ENCODE assay signal across 8 cellular contexts in genomic region chr12:102811125-102811737, GRCh38.
DNase-seq lines count a peak whose midpoint lies in the region; ATAC-seq, FAIRE-seq and TF ChIP-seq lines count a peak whose summit lies in the region.

No MANE protein-coding gene starts in this region.

- H3K79me2 ChIP-seq in H1 (ENCODE audit: control insufficient read depth in 1 of 2, insufficient read depth in 2 of 2, low read length in 2 of 2): no peaks in the 10 kb centered on the region

- peak; percentile 55 for DNase-seq in A673 (ENCODE audit: low spot score)
- peak; percentile 20 for DNase-seq in GM03348 (ENCODE audit: low spot score)
- DNase-seq in NCI-H748 (lab: John Stamatoyannopoulos, UW; ENCODE audit: unreplicated experiment): peak; percentile 77
- DNase-seq in H1 (ENCODE audit: low read depth in 1 of 2, low spot score in 2 of 2): peak in 1 of 2 experiments; percentile 66
- peak; percentile 58 for DNase-seq in testis
- DNase-seq in GOT3 (lab: John Stamatoyannopoulos, UW): no peak

- H2AFZ ChIP-seq in H1 (ENCODE audit: low read length): no peak overlapping the region

- H3K23ac ChIP-seq in H1 (ENCODE audit: insufficient read length): no peak overlapping the region

- H3K4me1 ChIP-seq in A673 (ENCODE audit: insufficient read depth, low read length, poor library complexity, severe bottlenecking): no peaks in the 10 kb centered on the region
- peaks cover 0 to 3% (median 1%) of the 10 kb centered on the region in 4 experiments; a peak in 4 of 7 replicates for H3K4me1 ChIP-seq in H1 (replicated peaks in 1 of 4; ENCODE audit: control insufficient read depth in 3 of 4, insufficient read depth in 4 of 4, low read length in 3 of 4)
- H3K4me1 ChIP-seq in testis: no peaks in the 10 kb centered on the region

- H2BK5ac ChIP-seq in H1 (ENCODE audit: low read depth, low read length): no peak overlapping the region

- H4K8ac ChIP-seq in H1 (ENCODE audit: extremely low read depth, insufficient read depth, low read length): no peak overlapping the region

- H2BK20ac ChIP-seq in H1 (ENCODE audit: low read length): no peak overlapping the region

- intact Hi-C loops in A673 (cut with micrococcal nuclease; ENCODE audit: unreplicated experiment) (loop anchor here (5.0 to 10.0 kb wide), 3 partner anchors 716 to 1036 kb away; no protein-coding TSS in a partner anchor), testis (cut with DNase I; ENCODE audit: low total_unique reads) (no loop called here)

- H4K5ac ChIP-seq in H1 (ENCODE audit: insufficient read length, low read depth, low read length): no peak overlapping the region

- no peak for FAIRE-seq in H1 (lab: Jason Lieb, UNC)

- H3K9me3 ChIP-seq in A673 (ENCODE audit: low read depth, low read length, poor library complexity, severe bottlenecking): no peaks in the 10 kb centered on the region
- H3K9me3 ChIP-seq in H1 (ENCODE audit: insufficient read depth in 2 of 2, low read depth in 1 of 2, low read length in 1 of 2): no peaks in the 10 kb centered on the region
- no peaks in the 10 kb centered on the region for H3K9me3 ChIP-seq in testis

- ATAC-seq in HG02798 (IDR thresholded peaks at IDR 0.05; ENCODE audit: poor library complexity, unreplicated experiment) (no peak), HG02981 (IDR thresholded peaks at IDR 0.05; ENCODE audit: unreplicated experiment) (no peak)

- CTCF ChIA-PET in A673 (lab: Charles Lee) (interaction anchor here (0.6 to 1.6 kb wide), 5 partner anchors 37 to 871 kb away, joined by 3 to 6 read pairs (median 4); no protein-coding TSS in a partner anchor), H1 (lab: Charles Lee; ENCODE audit: partially characterized antibody) (interaction anchor here (0.6 to 3.5 kb wide), 79 partner anchors 8 to 1024 kb away, joined by 3 to 27 read pairs (median 4); partner anchors contain the start of gene WASHC3)

- peak; percentile 87 to 89 for TF ChIP-seq RAD21 in H1 (IDR thresholded peaks at IDR 0.05 in 1 of 2, conservative IDR thresholded peaks at IDR 0.05 in 1 of 2; ENCODE audit: low read depth in 2 of 2, low read length in 2 of 2)

- H2BK15ac ChIP-seq in H1 (ENCODE audit: low read length): no peak overlapping the region

- TF ChIP-seq POLR2A in H1 (IDR thresholded peaks at IDR 0.05; ENCODE audit: control extremely low read depth in 1 of 2, low read depth in 2 of 2, low read length in 2 of 2) (no peak), testis (IDR thresholded peaks at IDR 0.05) (no peak)

- no peak overlapping the region for H2AK5ac ChIP-seq in H1 (ENCODE audit: low read depth, low read length)

- POLR2A ChIA-PET in A673 (lab: Charles Lee; ENCODE audit: low non-redundant PET) (no interaction called here), H1 (lab: Charles Lee; ENCODE audit: partially characterized antibody) (interaction anchor here (0.7 kb wide), 1 partner anchor 1176 kb away, joined by 3 read pairs; no protein-coding TSS in a partner anchor)

- no peak overlapping the region for H3K56ac ChIP-seq in H1 (replicated peaks; ENCODE audit: insufficient read length, low read depth, low read length)

- H3K79me1 ChIP-seq in H1 (ENCODE audit: low read depth, low read length): no peaks in the 10 kb centered on the region

- H3K4me2 ChIP-seq in H1 (ENCODE audit: insufficient read depth in 1 of 2, low read depth in 2 of 2, low read length in 2 of 2): no peak overlapping the region

- peaks cover 16% of the 10 kb centered on the region for H3K27me3 ChIP-seq in A673 (replicated peaks; ENCODE audit: insufficient read depth, low read depth, low read length, poor library complexity)
- H3K27me3 ChIP-seq in H1 (replicated peaks in 1 of 4; ENCODE audit: control insufficient read depth in 3 of 4, extremely low read depth in 1 of 4, insufficient read depth in 3 of 4, low read length in 3 of 4): no peaks in the 10 kb centered on the region
- H3K27me3 ChIP-seq in testis: no peaks in the 10 kb centered on the region

- no TSS peak for BruUV-seq in A673 (replicated peaks; lab: Mats Ljungman, UMichigan)

- H3K4me3 ChIP-seq in A673 (ENCODE audit: low read depth, low read length, poor library complexity, severe bottlenecking): no peak overlapping the region
- H3K4me3 ChIP-seq in H1 (ENCODE audit: extremely low read depth in 1 of 4, insufficient read depth in 2 of 4, low read depth in 3 of 4, low read length in 4 of 4): no peak overlapping the region
- H3K4me3 ChIP-seq in testis: no peak overlapping the region

- no peak overlapping the region for H3K9ac ChIP-seq in H1 (replicated peaks in 1 of 4; ENCODE audit: extremely low read depth in 1 of 4, low read depth in 3 of 4, low read length in 3 of 4)

- no peak overlapping the region for H2BK120ac ChIP-seq in H1 (replicated peaks; ENCODE audit: low read depth, low read length)

- H4K20me1 ChIP-seq in H1 (replicated peaks in 1 of 2; ENCODE audit: control insufficient read depth in 1 of 2, insufficient read depth in 2 of 2, low read length in 2 of 2): peaks cover 0 to 2% of the 10 kb centered on the region in 2 experiments

- H3K14ac ChIP-seq in H1 (ENCODE audit: insufficient read length): no peak overlapping the region

- no peak overlapping the region for H4K91ac ChIP-seq in H1 (replicated peaks; ENCODE audit: insufficient read length, low read length)

- H3K27ac ChIP-seq in A673 (ENCODE audit: low read depth, low read length, poor library complexity, severe bottlenecking): no peak overlapping the region
- no peak overlapping the region for H3K27ac ChIP-seq in H1 (ENCODE audit: low read depth, low read length)
- H3K27ac ChIP-seq in testis: no peak overlapping the region

- H3K18ac ChIP-seq in H1 (ENCODE audit: extremely low read depth, low read length): no peak overlapping the region

- no peaks in the 10 kb centered on the region for H3K36me3 ChIP-seq in A673 (ENCODE audit: insufficient read depth, low read length, poor library complexity, severe bottlenecking)
- H3K36me3 ChIP-seq in H1 (ENCODE audit: control insufficient read depth in 2 of 4, insufficient read depth in 4 of 4, low read length in 3 of 4): no peaks in the 10 kb centered on the region
- no peaks in the 10 kb centered on the region for H3K36me3 ChIP-seq in testis (ENCODE audit: low read depth, missing control alignments)

- no peak overlapping the region for H3K4ac ChIP-seq in H1 (replicated peaks; ENCODE audit: insufficient read length, low read depth, low read length)

- no peak overlapping the region for H2BK12ac ChIP-seq in H1 (ENCODE audit: low read depth, low read length)

- no peak for TF ChIP-seq EP300 in H1 (IDR thresholded peaks at IDR 0.05; ENCODE audit: borderline replicate concordance in 1 of 2, low read depth in 2 of 2, low read length in 2 of 2)

- WGBS in H1 (ENCODE audit: extremely low coverage in 1 of 2, insufficient coverage in 1 of 2, insufficient read length in 1 of 2, insufficient replicate concordance in 2 of 2, low coverage in 1 of 2, low lambda C conversion rate in 2 of 2, missing lambda C conversion rate in 1 of 2), 2 experiments: 44% methylated on average over 5 of the region's 5 CpGs; no CpG with 5 or more reads in 1 of the 2 experiments
- WGBS in testis, 2 donors: 30% methylated on average over 5 of the region's 5 CpGs

- TF ChIP-seq CTCF in A673 (conservative IDR thresholded peaks at IDR 0.05; ENCODE audit: low read depth, low read length): peak; percentile 65
- TF ChIP-seq CTCF in H1 (IDR thresholded peaks at IDR 0.05; ENCODE audit: control extremely low read depth in 1 of 3, insufficient read depth in 1 of 3, low read depth in 1 of 3, low read length in 3 of 3): peak; percentile 61 to 75 (median 61)
- peak in 2 of 3 experiments; percentile 29 to 48 for TF ChIP-seq CTCF in testis (IDR thresholded peaks at IDR 0.05)

- H3K23me2 ChIP-seq in H1 (ENCODE audit: low read depth, low read length): no peaks in the 10 kb centered on the region

TF ChIP-seq in H1, 55 proteins besides CTCF, POLR2A, EP300 and RAD21:
- TF ChIP-seq EZH2 (IDR thresholded peaks at IDR 0.05; ENCODE audit: low read depth, low read length, severe bottlenecking) (no peak), USF2 (IDR thresholded peaks at IDR 0.05; ENCODE audit: low read length) (no peak), TAF1 (IDR thresholded peaks at IDR 0.05; ENCODE audit: low read depth, low read length) (no peak), MAFK (IDR thresholded peaks at IDR 0.05; ENCODE audit: low read depth, low read length) (no peak), BACH1 (IDR thresholded peaks at IDR 0.05; ENCODE audit: low read length) (no peak), HDAC6 (IDR thresholded peaks at IDR 0.05; ENCODE audit: low read depth, low read length) (no peak), TBP (IDR thresholded peaks at IDR 0.05; ENCODE audit: low read depth, low read length) (no peak), E2F6 (IDR thresholded peaks at IDR 0.05) (no peak), BCL11A (IDR thresholded peaks at IDR 0.05; ENCODE audit: low read depth in 2 of 2, low read length in 2 of 2) (no peak), HDAC2 (IDR thresholded peaks at IDR 0.05; ENCODE audit: borderline replicate concordance in 1 of 2, low read depth in 2 of 2, low read length in 2 of 2) (no peak), KDM4A (IDR thresholded peaks at IDR 0.05; ENCODE audit: low read depth, low read length, severe bottlenecking) (no peak)
